18 cellular contexts compared by ENCODE assay signal in the genomic region with DNA sequence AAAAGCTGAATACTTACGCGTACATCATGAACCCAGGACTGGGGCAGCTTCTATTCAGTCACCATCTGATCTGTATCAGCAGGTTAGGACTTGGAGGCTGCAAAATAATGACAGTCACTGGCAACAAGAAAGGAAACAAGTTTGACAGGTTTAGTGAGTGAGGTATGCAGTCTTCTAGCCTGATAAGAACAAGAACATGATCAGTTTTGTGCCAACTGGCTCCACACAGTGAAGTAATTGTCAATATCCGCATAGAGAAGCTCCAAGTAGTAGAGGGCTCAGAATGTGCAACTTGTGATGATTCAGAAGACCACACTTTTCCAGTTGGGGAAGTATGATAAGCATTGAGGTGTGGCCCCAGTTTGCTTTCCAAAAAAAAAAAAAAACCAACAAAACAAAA. TPM values are rescaled to one million over a fixed set of nuclear protein-coding genes. Genes with fewer than 3 reads are reported as not detected.
DNase-seq lines count a peak whose midpoint lies in the region; ATAC-seq, FAIRE-seq and TF ChIP-seq lines count a peak whose summit lies in the region.
"Had no signal": no experiment of that assay in that cellular context is flagged by ENCODE, and none has a peak within 500 bp of the region (broad histone marks: within the 10 kb centered on the region; RNA-seq: fewer than 3 reads in every experiment).

A gene (minus strand): TSS at position 77 of the 400 bp plus-strand sequence. CDS start 49 bp downstream, at position 28.

- 89% methylated on average over 3 of the region's 3 CpGs; no CpG with 5 or more reads in 1 of the 2 experiments for WGBS in H1 (ENCODE audit: extremely low coverage in 1 of 2, insufficient coverage in 1 of 2, insufficient read length in 1 of 2, insufficient replicate concordance in 2 of 2, low coverage in 1 of 2, low lambda C conversion rate in 2 of 2, missing lambda C conversion rate in 1 of 2), 2 experiments

- no peak within 1 kb of the TSS for H4K91ac ChIP-seq in H1 (replicated peaks; ENCODE audit: insufficient read length, low read length)

- H2BK5ac ChIP-seq in H1 (ENCODE audit: low read depth, low read length) = no peak within 1 kb of the TSS

- no peak within 1 kb of the TSS for H2BK12ac ChIP-seq in H1 (ENCODE audit: low read depth, low read length)

- no peak within 1 kb of the TSS for H3K4me2 ChIP-seq in H1 (ENCODE audit: insufficient read depth in 1 of 2, low read depth in 2 of 2, low read length in 2 of 2)

- H3K56ac ChIP-seq in H1 (replicated peaks; ENCODE audit: insufficient read length, low read depth, low read length) = no peak within 1 kb of the TSS

- no peaks in the 10 kb centered on the region for H3K36me3 Mint-ChIP-seq in effector memory CD8-positive, alpha-beta T cell (ENCODE audit: insufficient read depth)
- H3K36me3 Mint-ChIP-seq: activated naive CD4-positive, alpha-beta T cell treated with anti-CD3 and anti-CD28 coated beads, Interleukin-2, amount 10 ng/mL, durations not matched to agents 7 days and 5 days; CD8-positive, alpha-beta memory T cell had no signal

- H3K14ac ChIP-seq in H1 (ENCODE audit: insufficient read length) = no peak within 1 kb of the TSS

- CTCF ChIA-PET in H1 (lab: Charles Lee; ENCODE audit: partially characterized antibody) = no interaction called here

- H4K8ac ChIP-seq in H1 (ENCODE audit: extremely low read depth, insufficient read depth, low read length) = no peak within 1 kb of the TSS

- no peaks in the 10 kb centered on the region for H3K27me3 Mint-ChIP-seq in effector memory CD8-positive, alpha-beta T cell
- H3K27me3 Mint-ChIP-seq: activated naive CD4-positive, alpha-beta T cell treated with anti-CD3 and anti-CD28 coated beads, Interleukin-2, amount 10 ng/mL, durations not matched to agents 7 days and 5 days; CD8-positive, alpha-beta memory T cell had no signal

- H3K9ac ChIP-seq in H1 (replicated peaks in 1 of 4; ENCODE audit: extremely low read depth in 1 of 4, low read depth in 3 of 4, low read length in 3 of 4) = no peak within 1 kb of the TSS

- peaks cover 0 to 6% (median 2%) of the 10 kb centered on the region in 4 experiments; a peak in 2 of 7 replicates for H3K4me1 ChIP-seq in H1 (replicated peaks in 1 of 4; ENCODE audit: control insufficient read depth in 3 of 4, insufficient read depth in 4 of 4, low read length in 3 of 4)
- H3K4me1 ChIP-seq: colonic mucosa, SJSA1 had no signal

- no peak for TF ChIP-seq POLR2A in H1 (IDR thresholded peaks at IDR 0.05; ENCODE audit: control extremely low read depth in 1 of 2, low read depth in 2 of 2, low read length in 2 of 2)

- no peak within 1 kb of the TSS for H3K27ac ChIP-seq in H1 (ENCODE audit: low read depth, low read length)
- H3K27ac ChIP-seq: colonic mucosa, SJSA1 had no signal

- no peak for TF ChIP-seq RAD21 in H1 (IDR thresholded peaks at IDR 0.05 in 1 of 2, conservative IDR thresholded peaks at IDR 0.05 in 1 of 2; ENCODE audit: low read depth in 2 of 2, low read length in 2 of 2)

- H3K36me3 ChIP-seq in H1 (ENCODE audit: control insufficient read depth in 2 of 4, insufficient read depth in 4 of 4, low read length in 3 of 4) = no peaks in the 10 kb centered on the region
- H3K36me3 ChIP-seq: colonic mucosa, SJSA1 had no signal

- no peak within 1 kb of the TSS for H3K4me3 ChIP-seq in H1 (ENCODE audit: extremely low read depth in 1 of 4, insufficient read depth in 2 of 4, low read depth in 3 of 4, low read length in 4 of 4)
- H3K4me3 ChIP-seq: colonic mucosa, GM12878, SJSA1 had no signal

- H3K4ac ChIP-seq in H1 (replicated peaks; ENCODE audit: insufficient read length, low read depth, low read length) = no peak within 1 kb of the TSS

- H3K27me3 ChIP-seq in H1 (replicated peaks in 1 of 4; ENCODE audit: control insufficient read depth in 3 of 4, extremely low read depth in 1 of 4, insufficient read depth in 3 of 4, low read length in 3 of 4) = no peaks in the 10 kb centered on the region
- H3K27me3 ChIP-seq: colonic mucosa, SJSA1 had no signal

- H3K23ac ChIP-seq in H1 (ENCODE audit: insufficient read length) = no peak within 1 kb of the TSS

- POLR2A ChIA-PET in H1 (lab: Charles Lee; ENCODE audit: partially characterized antibody) = no interaction called here

- H3K27ac Mint-ChIP-seq in effector memory CD8-positive, alpha-beta T cell = no peak within 1 kb of the TSS
- H3K27ac Mint-ChIP-seq: activated naive CD4-positive, alpha-beta T cell treated with anti-CD3 and anti-CD28 coated beads, Interleukin-2, amount 10 ng/mL, durations not matched to agents 7 days and 5 days; CD8-positive, alpha-beta memory T cell; T-helper 2 cell treated with Interferon-gamma antibody and Interleukin-4, amounts not matched to agents 5 μg/mL and 100 μg/mL, for 36 hours had no signal

- no peak for TF ChIP-seq CTCF in H1 (IDR thresholded peaks at IDR 0.05; ENCODE audit: control extremely low read depth in 1 of 3, insufficient read depth in 1 of 3, low read depth in 1 of 3, low read length in 3 of 3)
- no peak for TF ChIP-seq CTCF in GM20000 (IDR thresholded peaks at IDR 0.05; ENCODE audit: extremely low read depth, missing control alignments)

- H3K23me2 ChIP-seq in H1 (ENCODE audit: low read depth, low read length) = no peaks in the 10 kb centered on the region

- no peak within 1 kb of the TSS for H4K5ac ChIP-seq in H1 (ENCODE audit: insufficient read length, low read depth, low read length)

- no peak within 1 kb of the TSS for H3K18ac ChIP-seq in H1 (ENCODE audit: extremely low read depth, low read length)

- H3K79me2 ChIP-seq in H1 (ENCODE audit: control insufficient read depth in 1 of 2, insufficient read depth in 2 of 2, low read length in 2 of 2) = no peaks in the 10 kb centered on the region

- no peaks in the 10 kb centered on the region for H3K79me1 ChIP-seq in H1 (ENCODE audit: low read depth, low read length)

- H3K4me1 Mint-ChIP-seq in effector memory CD8-positive, alpha-beta T cell (ENCODE audit: low read depth in 2 of 2) = no peaks in the 10 kb centered on the region
- H3K4me1 Mint-ChIP-seq: activated naive CD4-positive, alpha-beta T cell treated with anti-CD3 and anti-CD28 coated beads, Interleukin-2, amount 10 ng/mL, durations not matched to agents 7 days and 5 days; CD8-positive, alpha-beta memory T cell; neural crest cell had no signal

- H2BK15ac ChIP-seq in H1 (ENCODE audit: low read length) = no peak within 1 kb of the TSS

- H3K9me3 Mint-ChIP-seq in effector memory CD8-positive, alpha-beta T cell = peaks cover 0 to 14% of the 10 kb centered on the region in 2 donors
- H3K9me3 Mint-ChIP-seq: T-helper 2 cell treated with Interferon-gamma antibody and Interleukin-4, amounts not matched to agents 5 μg/mL and 100 μg/mL, for 36 hours had no signal

- no peak within 1 kb of the TSS for H2AK5ac ChIP-seq in H1 (ENCODE audit: low read depth, low read length)

- TF ChIP-seq EP300 in H1 (IDR thresholded peaks at IDR 0.05; ENCODE audit: borderline replicate concordance in 1 of 2, low read depth in 2 of 2, low read length in 2 of 2) = no peak

- H3K4me3 Mint-ChIP-seq in effector memory CD8-positive, alpha-beta T cell = no peak within 1 kb of the TSS
- H3K4me3 Mint-ChIP-seq: activated naive CD4-positive, alpha-beta T cell treated with anti-CD3 and anti-CD28 coated beads, Interleukin-2, amount 10 ng/mL, durations not matched to agents 7 days and 5 days; CD8-positive, alpha-beta memory T cell; neural crest cell; T-helper 2 cell treated with Interferon-gamma antibody and Interleukin-4, amounts not matched to agents 5 μg/mL and 100 μg/mL, for 36 hours had no signal

- FAIRE-seq in H1 (lab: Jason Lieb, UNC) = peak; percentile 73
- FAIRE-seq: endothelial cell of umbilical vein, GM12878 had no signal

- no peak within 1 kb of the TSS for H2BK120ac ChIP-seq in H1 (replicated peaks; ENCODE audit: low read depth, low read length)

- H4K20me1 ChIP-seq in H1 (replicated peaks in 1 of 2; ENCODE audit: control insufficient read depth in 1 of 2, insufficient read depth in 2 of 2, low read length in 2 of 2) = no peaks in the 10 kb centered on the region

- DNase-seq in DMS53 treated with DMSO at 0.1 percent for 48 hours (lab: John Stamatoyannopoulos, UW; ENCODE audit: unreplicated experiment) (peak; percentile 64), NCI-H510A (lab: John Stamatoyannopoulos, UW) (peak; percentile 60), H1 (ENCODE audit: low read depth in 1 of 2, low spot score in 2 of 2) (no peak), mucosa of gallbladder (ENCODE audit: low spot score) (peak; percentile 81), KG1 (lab: John Stamatoyannopoulos, UW) (no peak), GM20000 (ENCODE audit: low spot score) (no peak)
- DNase-seq in effector memory CD8-positive, alpha-beta T cell = no peak
- DNase-seq: activated CD4-positive, alpha-beta T cell treated with anti-CD3 and anti-CD28 coated beads for 4 hours; activated naive CD4-positive, alpha-beta T cell treated with anti-CD3 and anti-CD28 coated beads, Interleukin-2, amount 10 ng/mL, durations not matched to agents 7 days and 5 days; CD8-positive, alpha-beta memory T cell; colonic mucosa; HCEC 1CT had no signal

- H2BK20ac ChIP-seq in H1 (ENCODE audit: low read length) = no peak within 1 kb of the TSS

- 0 out of 4 replicates have a peak, but pooled peaks cover 0 to 2% of the 10 kb centered on the region in 2 experiments for H3K9me3 ChIP-seq in H1 (ENCODE audit: insufficient read depth in 2 of 2, low read depth in 1 of 2, low read length in 1 of 2)
- H3K9me3 ChIP-seq: colonic mucosa, SJSA1 had no signal

- H2AFZ ChIP-seq in H1 (ENCODE audit: low read length) = 0 out of 2 replicates have a peak within 1 kb of the TSS, but pooled peaks have one; percentile 2

- no peak for ATAC-seq in effector memory CD8-positive, alpha-beta T cell (replicated peaks)
- no peak for ATAC-seq in HG03196 (IDR thresholded peaks at IDR 0.05; ENCODE audit: unreplicated experiment)
- ATAC-seq: GM12878 had no signal

TF ChIP-seq in H1, 55 proteins besides CTCF, POLR2A, EP300 and RAD21 (continues in another document):
- TF ChIP-seq RXRA (IDR thresholded peaks at IDR 0.05; ENCODE audit: insufficient read depth, low read depth, low read length) (no peak), JUND (IDR thresholded peaks at IDR 0.05; ENCODE audit: low read length) (no peak), TAF1 (IDR thresholded peaks at IDR 0.05; ENCODE audit: low read depth, low read length) (no peak), BRCA1 (IDR thresholded peaks at IDR 0.05; ENCODE audit: low read depth, low read length) (no peak), RFX5 (IDR thresholded peaks at IDR 0.05; ENCODE audit: borderline replicate concordance, low read depth, low read length) (no peak)

RNA-seq across cellular contexts. Expression of the gene that starts here (rescaled TPM):
- not detected in 2 replicates for total RNA-seq in H1 (2021; fragmentation: NEBNext Ultra II Directional; extraction: Animal tissue kit (Norgen Biotek cat#: 25700))
- polyA plus RNA-seq in H1 (2011; rRNA removed) = not detected in 2 replicates
- not detected for polyA plus RNA-seq in H1 (2011; cell fraction: cytosol; rRNA removed)
- polyA plus RNA-seq in H1 (2011; cell fraction: nucleus; rRNA removed) = not detected
- polyA plus RNA-seq in H1 (2012, experiment 1 of 2) = not detected in 4 replicates
- polyA plus RNA-seq in H1 (2012, experiment 2 of 2) = not detected
- 0.04 TPM for polyA plus RNA-seq in H1 (2013, experiment 1 of 2)
- polyA plus RNA-seq in H1 (2013, experiment 2 of 2) = 0.06 TPM
- not detected in 2 replicates for polyA minus RNA-seq in H1 (2011; rRNA and poly(A)+ RNA removed)
- polyA minus RNA-seq in H1 (2011; cell fraction: cytosol; rRNA and poly(A)+ RNA removed) = not detected
- not detected for polyA minus RNA-seq in H1 (2011; cell fraction: nucleus; rRNA and poly(A)+ RNA removed)
- total RNA-seq in mucosa of gallbladder = not detected
- total RNA-seq: CD8-positive, alpha-beta memory T cell; colonic mucosa; endothelial cell of umbilical vein; GM12878; neural crest cell; SJSA1 had no signal
- polyA plus RNA-seq: CD8-positive, alpha-beta memory T cell; endothelial cell of umbilical vein; GM12878 had no signal

Comparison
In these comparisons a context has a peak if more than half of its experiments do, and no peak if none do; other contexts are left out.
1. Peak in DNase-seq in mucosa of gallbladder; RNA of the gene not detected or under 1 TPM.
2. DNase-seq: peak in DMS53 treated with DMSO at 0.1 percent for 48 hours (single experiment) and NCI-H510A (single experiment); none in H1 (0 of 2), effector memory CD8-positive, alpha-beta T cell (0 of 3), KG1 (single experiment) and GM20000 (single experiment).